ENCODE assay signal across 13 cellular contexts in genomic region chr18:65749881-65750280, GRCh38. TPM values are rescaled to one million over a fixed set of nuclear protein-coding genes. Genes with fewer than 3 reads are reported as not detected.
DNase-seq lines count a peak whose midpoint lies in the region; ATAC-seq, FAIRE-seq and TF ChIP-seq lines count a peak whose summit lies in the region.
"Had no signal": no experiment of that assay in that cellular context is flagged by ENCODE, and none has a peak within 500 bp of the region (broad histone marks: within the 10 kb centered on the region; RNA-seq: fewer than 3 reads in every experiment).

No MANE protein-coding gene starts in this region.

- DNase-seq in D721Med (ENCODE audit: insufficient read length, low spot score), result no peak
- peak; percentile 66 for DNase-seq in NCI-H69 (lab: John Stamatoyannopoulos, UW)
- no peak for DNase-seq in coronary artery (ENCODE audit: low spot score)
- no peak for DNase-seq in GM19240 (ENCODE audit: insufficient read length, low spot score)
- DNase-seq in NCI-H2107 (lab: John Stamatoyannopoulos, UW), result no peak
- no peak for DNase-seq in spleen
- DNase-seq: DMS153, NCI-H1105, NCI-H526 had no signal

- WGBS in spleen, 5 donors, result 6 to 10% (median 8%) methylated on average over 8 of the region's 8 CpGs

- H2AFZ ChIP-seq in neural cell (ENCODE audit: low read depth, low read length), result peak overlapping the region; percentile 16

- H3K9ac ChIP-seq in neural cell (ENCODE audit: low read length), result peak overlapping the region; percentile 62

- no peak for ATAC-seq in HG03196 (IDR thresholded peaks at IDR 0.05; ENCODE audit: unreplicated experiment)

- TF ChIP-seq RAD21 in neural cell (conservative IDR thresholded peaks at IDR 0.05), result no peak

- H3K4me1 ChIP-seq in spleen, result peaks cover 0 to 15% (median 7%) of the 10 kb centered on the region in 6 donors

- TF ChIP-seq EP300 in neural cell (conservative IDR thresholded peaks at IDR 0.05; ENCODE audit: poor library complexity, severe bottlenecking), result no peak

- peak overlapping the region; percentile 69 for H3K4me3 ChIP-seq in coronary artery
- peak overlapping the region; percentile 82 for H3K4me3 ChIP-seq in neural cell (ENCODE audit: low read length)
- no peak overlapping the region for H3K4me3 ChIP-seq in spleen

- peaks cover 4% of the 10 kb centered on the region for H3K79me2 ChIP-seq in neural cell (replicated peaks; ENCODE audit: insufficient read depth, low read length)

- peaks cover 3% of the 10 kb centered on the region for H3F3A ChIP-seq in neural cell (ENCODE audit: insufficient read depth, low read length, poor library complexity, severe bottlenecking)

- intact Hi-C loops in spleen (cut with DNase I; ENCODE audit: low total_unique reads), result no loop called here

- FAIRE-seq in D721Med (lab: Jason Lieb, UNC), result peak; percentile 97

- TF ChIP-seq POLR2A in spleen (IDR thresholded peaks at IDR 0.05), result no peak

- H3K27ac ChIP-seq in coronary artery (no peak overlapping the region), neural cell (ENCODE audit: low read length) (no peak overlapping the region), spleen (no peak overlapping the region)
- H3K27ac ChIP-seq: upper lobe of left lung had no signal

- peaks cover 3% of the 10 kb centered on the region for H3K9me2 ChIP-seq in neural cell (ENCODE audit: insufficient read depth, low read length)

- peak overlapping the region; percentile 83 for H3K4me2 ChIP-seq in neural cell (ENCODE audit: low read length)

- H3K9me3 ChIP-seq in neural cell (ENCODE audit: low read length) (no peaks in the 10 kb centered on the region), spleen (peaks cover 0 to 8% (median 0%) of the 10 kb centered on the region in 8 donors)
- H3K9me3 ChIP-seq: upper lobe of left lung had no signal

- H3K27me3 ChIP-seq in neural cell (ENCODE audit: insufficient read depth, low read depth, low read length), result no peaks in the 10 kb centered on the region
- peaks cover 0 to 42% (median 17%) of the 10 kb centered on the region in 7 donors for H3K27me3 ChIP-seq in spleen (replicated peaks in 1 of 7)

- H3K36me3 ChIP-seq in neural cell (ENCODE audit: insufficient read depth, low read length), result no peaks in the 10 kb centered on the region
- no peaks in the 10 kb centered on the region for H3K36me3 ChIP-seq in spleen
- H3K36me3 ChIP-seq: upper lobe of left lung had no signal

- no peaks in the 10 kb centered on the region for H4K20me1 ChIP-seq in neural cell (ENCODE audit: insufficient read depth)

- TF ChIP-seq CTCF in D721Med (IDR thresholded peaks at IDR 0.05; ENCODE audit: insufficient read depth, missing control alignments) (no peak), coronary artery (IDR thresholded peaks at IDR 0.05) (no peak), neural cell (IDR thresholded peaks at IDR 0.05; ENCODE audit: poor library complexity, severe bottlenecking) (no peak), spleen (IDR thresholded peaks at IDR 0.05 in 8 of 11, conservative IDR thresholded peaks at IDR 0.05 in 3 of 11) (no peak)

TF ChIP-seq in neural cell, 6 proteins besides CTCF, POLR2A, EP300 and RAD21:
- no peak for TF ChIP-seq TAF1 (IDR thresholded peaks at IDR 0.05; ENCODE audit: low read depth)
- TF ChIP-seq EZH2 (IDR thresholded peaks at IDR 0.05; ENCODE audit: borderline replicate concordance, insufficient read depth, low read length, poor library complexity, severe bottlenecking), result no peak
- TF ChIP-seq POLR2AphosphoS5 (IDR thresholded peaks at IDR 0.05), result no peak
- TF ChIP-seq REST (IDR thresholded peaks at IDR 0.05; ENCODE audit: borderline replicate concordance), result no peak
- TF ChIP-seq SMC3 (conservative IDR thresholded peaks at IDR 0.05; ENCODE audit: poor library complexity), result no peak
- TF ChIP-seq MXI1 (conservative IDR thresholded peaks at IDR 0.05; ENCODE audit: poor library complexity, severe bottlenecking), result no peak

RNA-seq across cellular contexts. Expression of gene CDH7, which starts 0.9 kb away (rescaled TPM):
- polyA plus RNA-seq in neural cell (6.3 and 7.4 TPM in 2 replicates), spleen (under 1 TPM in 2 of 3 donors, not detected in 1; under 0.01 to 0.06 TPM)
- polyA minus RNA-seq in neural cell, result 21.2 and 26.9 TPM in 2 replicates
- under 1 TPM in 2 of 7 donors, not detected in 5; 0.05 to 0.09 TPM for total RNA-seq in spleen
- total RNA-seq: epithelial cell of proximal tubule had no signal

Comparison
In these comparisons a context has a peak if more than half of its experiments do, and no peak if none do; other contexts are left out.
1. H3K4me3 ChIP-seq: peak in coronary artery (single experiment) and neural cell (single experiment); none in spleen (0 of 8).